In genomic region chr11:113372317-113372716, GRCh38 we compare ENCODE assay signal across 22 cellular contexts. TPM values are rescaled to one million over a fixed set of nuclear protein-coding genes. Genes with fewer than 3 reads are reported as not detected.
DNase-seq lines count a peak whose midpoint lies in the region; ATAC-seq and TF ChIP-seq lines count a peak whose summit lies in the region.
"Had no signal": no experiment of that assay in that cellular context is flagged by ENCODE, and none has a peak within 500 bp of the region (broad histone marks: within the 10 kb centered on the region; RNA-seq: fewer than 3 reads in every experiment).

No MANE protein-coding gene starts in this region.

- CTCF ChIA-PET in A673 (lab: Charles Lee), result interaction anchor here (0.6 kb wide), 1 partner anchor 246 kb away, joined by 5 read pairs; no protein-coding TSS in a partner anchor

- H3K4me1 Mint-ChIP-seq in activated T-cell treated with anti-CD3 and anti-CD28 coated beads, Interleukin-2, amount 50 U/mL, for 4 hours (ENCODE audit: low read depth), result no peaks in the 10 kb centered on the region
- H3K4me1 Mint-ChIP-seq: CD4-positive, alpha-beta memory T cell had no signal

- in situ Hi-C loops in G401 (cut with HindIII; ENCODE audit: low sequenced_read_pairs), result no loop called here
- in situ Hi-C loops in HAP-1 (cut with MboI; ENCODE audit: low sequenced_read_pairs), result no loop called here

- intact Hi-C loops in A673 (cut with micrococcal nuclease; ENCODE audit: unreplicated experiment), result no loop called here

- H3K27me3 ChIP-seq in A673 (replicated peaks; ENCODE audit: insufficient read depth, low read depth, low read length, poor library complexity), result no peaks in the 10 kb centered on the region
- H3K27me3 ChIP-seq in HAP-1 (ENCODE audit: low read depth), result no peaks in the 10 kb centered on the region
- H3K27me3 ChIP-seq: breast epithelium, dorsolateral prefrontal cortex had no signal

- no peak overlapping the region for H3K4me3 Mint-ChIP-seq in activated T-cell treated with anti-CD3 and anti-CD28 coated beads, Interleukin-2, amount 50 U/mL, for 4 hours
- H3K4me3 Mint-ChIP-seq: CD4-positive, alpha-beta memory T cell had no signal

- no peak for ATAC-seq in activated T-cell treated with anti-CD3 and anti-CD28 coated beads, Interleukin-2, amount 50 U/mL, for 4 hours
- ATAC-seq: left cardiac atrium, mucosa of descending colon had no signal

- no peaks in the 10 kb centered on the region for H3K27me3 Mint-ChIP-seq in activated T-cell treated with anti-CD3 and anti-CD28 coated beads, Interleukin-2, amount 50 U/mL, for 4 hours (ENCODE audit: low read depth)
- H3K27me3 Mint-ChIP-seq: CD4-positive, alpha-beta memory T cell had no signal

- H3K36me3 ChIP-seq in A673 (ENCODE audit: insufficient read depth, low read length, poor library complexity, severe bottlenecking), result no peaks in the 10 kb centered on the region
- H3K36me3 ChIP-seq in HAP-1 (replicated peaks), result no peaks in the 10 kb centered on the region
- H3K36me3 ChIP-seq: breast epithelium had no signal

- POLR2A ChIA-PET in A673 (lab: Charles Lee; ENCODE audit: low non-redundant PET), result no interaction called here

- H3K9me3 ChIP-seq in A673 (ENCODE audit: low read depth, low read length, poor library complexity, severe bottlenecking), result no peaks in the 10 kb centered on the region
- no peaks in the 10 kb centered on the region for H3K9me3 ChIP-seq in HAP-1
- H3K9me3 ChIP-seq: breast epithelium, mucosa of descending colon had no signal

- peaks cover 26% of the 10 kb centered on the region for H3K36me3 Mint-ChIP-seq in activated T-cell treated with anti-CD3 and anti-CD28 coated beads, Interleukin-2, amount 50 U/mL, for 4 hours (ENCODE audit: insufficient read depth)

- no peaks in the 10 kb centered on the region for H3K9me3 Mint-ChIP-seq in activated T-cell treated with anti-CD3 and anti-CD28 coated beads, Interleukin-2, amount 50 U/mL, for 4 hours
- H3K9me3 Mint-ChIP-seq: CD4-positive, alpha-beta memory T cell had no signal

- H3K4me1 ChIP-seq in A673 (ENCODE audit: insufficient read depth, low read length, poor library complexity, severe bottlenecking), result no peaks in the 10 kb centered on the region
- no peaks in the 10 kb centered on the region for H3K4me1 ChIP-seq in HAP-1
- H3K4me1 ChIP-seq: breast epithelium had no signal

- DNase-seq in A673 (ENCODE audit: low spot score), result no peak
- DNase-seq in HCEC 1CT, result peak; percentile 8
- no peak for DNase-seq in fibroblast of villous mesenchyme (ENCODE audit: low read depth)
- no peak for DNase-seq in activated T-cell treated with anti-CD3 and anti-CD28 coated beads, Interleukin-2, amount 50 U/mL, for 4 hours
- no peak for DNase-seq in SHP77 (lab: John Stamatoyannopoulos, UW)
- no peak for DNase-seq in G401 (ENCODE audit: low spot score)
- DNase-seq in HAP-1 (ENCODE audit: low spot score in 2 of 2), result no peak
- DNase-seq: activated naive CD4-positive, alpha-beta T cell treated with Interleukin-2 at 50 U/mL for 16 hours; CD4-positive, alpha-beta memory T cell; dorsolateral prefrontal cortex; hypothalamus; left cardiac atrium; mucosa of descending colon; NCI-H2029; stimulated activated CD4-positive, alpha-beta T cell treated with anti-CD3 and anti-CD28 coated beads, Interleukin-4, amount 100 ng/mL, for 1 hour; T-helper 9 cell had no signal

- BruUV-seq in A673 (replicated peaks; lab: Mats Ljungman, UMichigan), result no TSS peak

- peak; percentile 42; the same call in 1 of the 2 replicates for TF ChIP-seq CTCF in A673 (conservative IDR thresholded peaks at IDR 0.05; ENCODE audit: low read depth, low read length)
- TF ChIP-seq CTCF in VCaP (conservative IDR thresholded peaks at IDR 0.05), result peak; percentile 23
- peak; percentile 23 for TF ChIP-seq CTCF in fibroblast of villous mesenchyme (IDR thresholded peaks at IDR 0.05; ENCODE audit: insufficient read depth, low read depth, low read length)

- H3K27ac ChIP-seq in A673 (ENCODE audit: low read depth, low read length, poor library complexity, severe bottlenecking), result no peak overlapping the region
- H3K27ac ChIP-seq in VCaP, result no peak overlapping the region
- H3K27ac ChIP-seq: breast epithelium, dorsolateral prefrontal cortex had no signal

- H3K4me3 ChIP-seq in A673 (ENCODE audit: low read depth, low read length, poor library complexity, severe bottlenecking) (no peak overlapping the region), fibroblast of villous mesenchyme (ENCODE audit: low read depth, low read length) (no peak overlapping the region), HAP-1 (no peak overlapping the region)
- H3K4me3 ChIP-seq: breast epithelium, dorsolateral prefrontal cortex, mucosa of descending colon had no signal

RNA-seq across cellular contexts. Expression of gene ANKK1, which starts 15.3 kb away (rescaled TPM):
- 0.39 and 0.43 TPM in 2 replicates for total RNA-seq in A673 (2021)
- total RNA-seq in fibroblast of villous mesenchyme, result under 0.01 TPM in 1 of 2 replicates, not detected in the other
- under 1 TPM in 1 of 3 donors, not detected in 2; 0.16 TPM for total RNA-seq in activated T-cell treated with anti-CD3 and anti-CD28 coated beads, Interleukin-2, amount 50 U/mL, for 4 hours
- total RNA-seq in G401 (2014; rRNA removed; shearing (Covaris generic)), result not detected in 2 replicates
- total RNA-seq: fibroblast of lung, H1, HT1080, osteoblast had no signal

RNA-seq across cellular contexts. Expression of gene TTC12, which starts 57.9 kb away (rescaled TPM):
- total RNA-seq in A673 (2021) (not detected in 2 replicates), fibroblast of villous mesenchyme (16.0 and 21.9 TPM in 2 replicates)
- total RNA-seq in activated T-cell treated with anti-CD3 and anti-CD28 coated beads, Interleukin-2, amount 50 U/mL, for 4 hours, result 10 to 100 TPM in 1 of 3 donors, 1 to 10 TPM in 2; 4.0 to 11.0 (median 7.5) TPM
- total RNA-seq in G401 (2014; rRNA removed; shearing (Covaris generic)), result 16.1 and 19.2 TPM in 2 replicates
